In genomic region chr12:3231399-3231876, GRCh38 we compare ENCODE assay signal across 15 cellular contexts.
A peak's percentile ranks its signal among the peaks of the same experiment; 100 is the strongest.
DNase-seq lines count a peak whose midpoint lies in the region; ATAC-seq and TF ChIP-seq lines count a peak whose summit lies in the region.
"Had no signal": no experiment of that assay in that cellular context is flagged by ENCODE, and none has a peak within 500 bp of the region (broad histone marks: within the 10 kb centered on the region; RNA-seq: fewer than 3 reads in every experiment).

No MANE protein-coding gene starts in this region.

- H3K36me3 Mint-ChIP-seq in osteocyte (ENCODE audit: unreplicated experiment) (peaks cover 12% of the 10 kb centered on the region), natural killer cell (no peaks in the 10 kb centered on the region)
- H3K36me3 Mint-ChIP-seq: activated naive CD8-positive, alpha-beta T cell had no signal

- intact Hi-C loops in heart left ventricle (cut with DNase I) (no loop called here), natural killer cell (cut with micrococcal nuclease) (no loop called here)

- H3K27me3 Mint-ChIP-seq in osteocyte (ENCODE audit: unreplicated experiment) (no peaks in the 10 kb centered on the region), natural killer cell (ENCODE audit: low read depth in 2 of 2) (peaks cover 0 to 4% of the 10 kb centered on the region in 2 donors)
- H3K27me3 Mint-ChIP-seq: activated naive CD8-positive, alpha-beta T cell had no signal

- H3K4me1 Mint-ChIP-seq in osteocyte (ENCODE audit: unreplicated experiment) (peaks cover 56% of the 10 kb centered on the region), natural killer cell (no peaks in the 10 kb centered on the region)

- ATAC-seq in heart left ventricle (peak; percentile 25 to 59 (median 56)), natural killer cell (no peak), HG02981 (IDR thresholded peaks at IDR 0.05; ENCODE audit: unreplicated experiment) (no peak)
- ATAC-seq: activated CD4-positive, CD25-positive, alpha-beta regulatory T cell treated with anti-CD3 and anti-CD28 coated beads, Interleukin-2, amount 50 U/mL, for 24 hours; esophagus mucosa; K562 had no signal

- H3K27ac Mint-ChIP-seq in osteocyte (ENCODE audit: unreplicated experiment): peak overlapping the region; percentile 60
- H3K27ac Mint-ChIP-seq in natural killer cell: no peak overlapping the region
- H3K27ac Mint-ChIP-seq: activated naive CD8-positive, alpha-beta T cell had no signal

- peak; percentile 71 for DNase-seq in GM03348 (ENCODE audit: low spot score)
- DNase-seq in NCI-H446 treated with DMSO at 0.1 percent for 48 hours (lab: John Stamatoyannopoulos, UW): peak; percentile 60
- DNase-seq in heart left ventricle: peak in 3 of 5 donors; percentile 56 to 69 (median 61)
- DNase-seq in osteocyte (ENCODE audit: extremely low spot score, unreplicated experiment): no peak
- no peak for DNase-seq in natural killer cell
- DNase-seq in kidney glomerular epithelial cell (lab: John Stamatoyannopoulos, UW): no peak
- DNase-seq in brain microvascular endothelial cell: no peak
- DNase-seq: NCI-H187 treated with DMSO at 0.1 percent for 48 hours; stimulated activated CD4-positive, alpha-beta T cell treated with anti-CD3 and anti-CD28 coated beads, Interleukin-2, amount 100 ng/mL, for 24 hours; T-helper 1 cell had no signal

- H3K4me3 ChIP-seq in heart left ventricle (no peak overlapping the region), brain microvascular endothelial cell (ENCODE audit: low read depth, low read length) (no peak overlapping the region)
- H3K4me3 ChIP-seq: K562 had no signal

- H3K27ac ChIP-seq in heart left ventricle (peak overlapping the region; percentile 7 to 100 (median 78)), brain microvascular endothelial cell (no peak overlapping the region)

- WGBS in heart left ventricle, 4 donors: 49 to 77% (median 56%) methylated on average over 12 to 19 of the region's 19 CpGs

- H3K27me3 ChIP-seq in heart left ventricle (no peaks in the 10 kb centered on the region), brain microvascular endothelial cell (replicated peaks) (no peaks in the 10 kb centered on the region)

- H3K36me3 ChIP-seq in heart left ventricle (peaks cover 0 to 20% (median 0%) of the 10 kb centered on the region in 9 donors), brain microvascular endothelial cell (replicated peaks) (no peaks in the 10 kb centered on the region)

- TF ChIP-seq CTCF in heart left ventricle (IDR thresholded peaks at IDR 0.05): no peak
- no peak for TF ChIP-seq CTCF in osteocyte (IDR thresholded peaks at IDR 0.05)
- no peak for TF ChIP-seq CTCF in natural killer cell (IDR thresholded peaks at IDR 0.05)
- TF ChIP-seq CTCF in brain microvascular endothelial cell (IDR thresholded peaks at IDR 0.05; ENCODE audit: low read depth, low read length, missing control alignments): no peak

- no peak for TF ChIP-seq POLR2A in heart left ventricle (IDR thresholded peaks at IDR 0.05)

- H3K9me3 Mint-ChIP-seq in osteocyte (ENCODE audit: unreplicated experiment) (no peaks in the 10 kb centered on the region), natural killer cell (no peaks in the 10 kb centered on the region)

- H3K4me3 Mint-ChIP-seq in osteocyte (ENCODE audit: unreplicated experiment) (no peak overlapping the region), natural killer cell (no peak overlapping the region)
- H3K4me3 Mint-ChIP-seq: activated naive CD8-positive, alpha-beta T cell had no signal

- peaks cover 0 to 78% (median 45%) of the 10 kb centered on the region in 12 donors for H3K4me1 ChIP-seq in heart left ventricle

- peaks cover 0 to 7% (median 0%) of the 10 kb centered on the region in 12 donors for H3K9me3 ChIP-seq in heart left ventricle

- in situ Hi-C loops in brain microvascular endothelial cell (cut with HindIII; ENCODE audit: low pct_ligation_motif_present, low sequenced_read_pairs): no loop called here

Comparison
In these comparisons a context has a peak if more than half of its experiments do, and no peak if none do; other contexts are left out.
1. DNase-seq: peak in GM03348 (single experiment), NCI-H446 treated with DMSO at 0.1 percent for 48 hours (single experiment) and heart left ventricle (3 of 5); none in osteocyte (single experiment), natural killer cell (single experiment), kidney glomerular epithelial cell (single experiment) and brain microvascular endothelial cell (single experiment).
2. ATAC-seq: peak in heart left ventricle (4 of 4); none in natural killer cell (0 of 3) and HG02981 (single experiment).